Comparison of ENCODE assay signal across 12 cellular contexts in the genomic region with DNA sequence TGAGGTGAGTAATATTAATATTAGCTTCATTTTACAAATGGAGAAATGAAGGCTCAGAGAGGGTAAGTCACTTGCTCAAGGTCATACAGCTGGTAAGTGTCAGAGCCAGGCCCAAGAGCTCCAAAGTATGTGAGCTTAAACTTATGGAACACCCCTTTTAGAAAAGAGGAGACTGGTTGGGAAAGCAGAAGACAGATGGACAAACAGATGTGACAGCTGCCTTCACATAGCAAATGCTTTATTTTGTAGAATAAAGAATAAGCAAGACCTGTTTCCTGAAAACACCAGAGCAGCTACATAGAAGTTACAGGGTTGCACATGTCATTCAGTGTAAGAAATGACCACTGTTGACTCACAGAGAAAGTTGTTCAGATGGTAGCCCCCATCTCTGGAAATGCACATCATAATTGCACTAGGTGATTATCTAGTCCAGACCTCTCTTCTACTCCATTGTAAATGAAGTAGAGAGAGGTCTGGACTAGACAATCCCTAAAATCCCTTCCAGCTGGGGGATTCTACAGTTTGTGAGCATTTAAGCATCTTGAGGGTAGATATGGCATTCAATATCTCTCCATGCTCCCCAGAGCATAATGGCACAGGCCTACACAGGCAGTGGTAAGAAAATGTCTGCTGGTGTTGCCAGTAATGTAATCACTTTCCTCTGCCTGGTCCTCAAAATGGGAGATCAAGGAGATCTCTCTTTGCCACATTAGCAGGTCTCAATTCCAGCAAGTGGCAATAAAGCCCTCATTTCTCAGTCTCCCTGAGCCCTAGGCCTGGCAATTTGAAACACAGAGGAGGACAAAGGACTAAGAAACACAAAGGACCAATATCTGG.
"Had no signal": no experiment of that assay in that cellular context is flagged by ENCODE, and none has a peak within 500 bp of the region (broad histone marks: within the 10 kb centered on the region; RNA-seq: fewer than 3 reads in every experiment).

No MANE protein-coding gene starts in this region.

- H3K27me3 ChIP-seq: transverse colon had no signal

- H3K36me3 ChIP-seq: transverse colon had no signal

- H3K27me3 Mint-ChIP-seq: naive thymus-derived CD8-positive, alpha-beta T cell; stimulated activated naive B cell treated with anti-CD40 and anti-IgM and Interleukin-4, amounts not matched to agents 10 μg/mL and 1 μg/mL and 100 μg/mL, for 72 hours had no signal

- H3K4me3 ChIP-seq: transverse colon had no signal

- H3K9me3 Mint-ChIP-seq: activated naive CD4-positive, alpha-beta T cell treated with anti-CD3 and anti-CD28 coated beads for 36 hours; activated T-helper 2 cell treated with anti-CD3 and anti-CD28 coated beads, Interferon-gamma antibody, Interleukin-2, Interleukin-4, amounts not matched to agents 10 μg/mL and 5 μg/mL and 100 μg/mL, durations not matched to agents 14 hours and 24 hours and 36 hours; endodermal cell; stimulated activated naive B cell treated with anti-CD40 and anti-IgM and Interleukin-4, amounts not matched to agents 10 μg/mL and 1 μg/mL and 100 μg/mL, for 72 hours had no signal

- H3K9me3 ChIP-seq: transverse colon had no signal

- H3K27ac ChIP-seq: transverse colon had no signal

- H3K27ac Mint-ChIP-seq: activated naive CD4-positive, alpha-beta T cell treated with anti-CD3 and anti-CD28 coated beads for 36 hours; activated T-helper 2 cell treated with anti-CD3 and anti-CD28 coated beads, Interferon-gamma antibody, Interleukin-2, Interleukin-4, amounts not matched to agents 10 μg/mL and 5 μg/mL and 100 μg/mL, durations not matched to agents 14 hours and 24 hours and 36 hours; endodermal cell; naive thymus-derived CD8-positive, alpha-beta T cell; stimulated activated naive B cell treated with anti-CD40 and anti-IgM and Interleukin-4, amounts not matched to agents 10 μg/mL and 1 μg/mL and 100 μg/mL, for 72 hours had no signal

- H3K36me3 Mint-ChIP-seq: naive thymus-derived CD8-positive, alpha-beta T cell; stimulated activated naive B cell treated with anti-CD40 and anti-IgM and Interleukin-4, amounts not matched to agents 10 μg/mL and 1 μg/mL and 100 μg/mL, for 72 hours had no signal

- H3K4me3 Mint-ChIP-seq: activated naive CD4-positive, alpha-beta T cell treated with anti-CD3 and anti-CD28 coated beads for 36 hours; endodermal cell; naive thymus-derived CD8-positive, alpha-beta T cell; stimulated activated naive B cell treated with anti-CD40 and anti-IgM and Interleukin-4, amounts not matched to agents 10 μg/mL and 1 μg/mL and 100 μg/mL, for 72 hours had no signal

- ATAC-seq: naive thymus-derived CD8-positive, alpha-beta T cell; stimulated activated naive B cell treated with anti-CD40 and anti-IgM and Interleukin-4, amounts not matched to agents 10 μg/mL and 1 μg/mL and 100 μg/mL, for 72 hours had no signal

- DNase-seq: activated CD4-positive, alpha-beta T cell treated with anti-CD3 and anti-CD28 coated beads, Interleukin-2, amount 50 U/mL, for 48 hours; activated CD4-positive, CD25-positive, alpha-beta regulatory T cell treated with anti-CD3 and anti-CD28 coated beads, Interleukin-2, amount 50 U/mL, for 72 hours; activated naive CD4-positive, alpha-beta T cell treated with anti-CD3 and anti-CD28 coated beads for 36 hours; naive thymus-derived CD8-positive, alpha-beta T cell; posterior cingulate gyrus; retina; stimulated activated CD4-positive, alpha-beta T cell treated with anti-CD3 and anti-CD28 coated beads, Interleukin-2, amount 100 ng/mL, for 48 hours; stimulated activated naive B cell treated with anti-CD40 and anti-IgM and Interleukin-4, amounts not matched to agents 10 μg/mL and 1 μg/mL and 100 μg/mL, for 72 hours; substantia nigra; transverse colon had no signal
